ENCODE assay signal across 21 cellular contexts in the genomic region with DNA sequence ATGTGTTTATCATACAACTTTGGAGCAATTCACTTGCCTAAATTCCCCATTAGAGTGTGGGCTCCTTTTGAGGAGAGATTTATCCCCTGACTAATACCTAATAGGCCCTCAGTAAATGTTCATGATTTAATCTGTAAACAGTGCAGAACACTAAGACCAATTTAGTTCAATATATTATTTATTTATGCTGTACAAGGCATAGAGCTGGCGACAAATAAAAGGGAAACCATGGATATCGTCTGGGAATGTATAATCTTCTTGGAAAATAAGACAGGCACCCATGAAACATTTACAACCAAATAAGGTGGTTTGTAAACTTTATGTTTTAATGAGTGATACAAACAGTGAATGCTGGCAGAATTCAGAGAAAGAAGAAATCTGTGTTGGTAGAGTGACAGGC.
DNase-seq lines count a peak whose midpoint lies in the region; ATAC-seq and TF ChIP-seq lines count a peak whose summit lies in the region.
"Had no signal": no experiment of that assay in that cellular context is flagged by ENCODE, and none has a peak within 500 bp of the region (broad histone marks: within the 10 kb centered on the region; RNA-seq: fewer than 3 reads in every experiment).

No MANE protein-coding gene starts in this region.

- no peak for ATAC-seq in HG02678 (IDR thresholded peaks at IDR 0.05; ENCODE audit: unreplicated experiment)
- ATAC-seq: GM12878, HCT116 had no signal

- peaks cover 35% of the 10 kb centered on the region for H3K4me1 Mint-ChIP-seq in neural crest cell
- H3K4me1 Mint-ChIP-seq: B cell; CD8-positive, alpha-beta memory T cell; H9 had no signal

- H3K4me3 Mint-ChIP-seq in neural crest cell = no peak overlapping the region
- H3K4me3 Mint-ChIP-seq: B cell; CD14-positive monocyte; CD4-positive, alpha-beta T cell; CD8-positive, alpha-beta memory T cell; H9 had no signal

- H3K27me3 Mint-ChIP-seq in neural crest cell (ENCODE audit: low read depth) = no peaks in the 10 kb centered on the region
- H3K27me3 Mint-ChIP-seq: CD8-positive, alpha-beta memory T cell had no signal

- H3K9me3 Mint-ChIP-seq in neural crest cell = peaks cover 3% of the 10 kb centered on the region
- H3K9me3 Mint-ChIP-seq: CD4-positive, alpha-beta T cell; CD8-positive, alpha-beta memory T cell had no signal

- H3K27ac ChIP-seq in C4-2B = peak overlapping the region; percentile 92; the same call in 1 of the 2 replicates
- H3K27ac ChIP-seq in VCaP = peak overlapping the region; percentile 91
- H3K27ac ChIP-seq: 22Rv1, BLaER1, GM23248 had no signal

- peaks cover 18% of the 10 kb centered on the region for H3K36me3 Mint-ChIP-seq in neural crest cell (ENCODE audit: low read depth)
- H3K36me3 Mint-ChIP-seq: CD14-positive monocyte; CD8-positive, alpha-beta memory T cell had no signal

- DNase-seq in neural crest cell (ENCODE audit: low read depth, low spot score) (no peak), retinal pigment epithelial cell (ENCODE audit: low read depth) (peak; percentile 11), Kasumi-1 (lab: John Stamatoyannopoulos, UW) (no peak), cerebellar cortex (ENCODE audit: low spot score) (no peak)
- DNase-seq: CD4-positive, alpha-beta T cell; CD8-positive, alpha-beta memory T cell; DMS 273 treated with DMSO at 0.1 percent for 48 hours; DMS79; EL; GDM1; GM23248; H9 had no signal

- no peak overlapping the region for H3K4me3 ChIP-seq in retinal pigment epithelial cell (ENCODE audit: low read length)
- H3K4me3 ChIP-seq: BLaER1, GM12878, GM23248 had no signal

- no peak for TF ChIP-seq CTCF in C4-2B (conservative IDR thresholded peaks at IDR 0.05)
- no peak for TF ChIP-seq CTCF in VCaP (conservative IDR thresholded peaks at IDR 0.05)
- no peak for TF ChIP-seq CTCF in neural crest cell (conservative IDR thresholded peaks at IDR 0.05)
- no peak for TF ChIP-seq CTCF in retinal pigment epithelial cell (conservative IDR thresholded peaks at IDR 0.05; ENCODE audit: low read depth, low read length)

- H3K27ac Mint-ChIP-seq in neural crest cell (ENCODE audit: unreplicated experiment) = peak overlapping the region; percentile 61
- H3K27ac Mint-ChIP-seq: B cell; CD14-positive monocyte; CD4-positive, alpha-beta T cell; CD8-positive, alpha-beta memory T cell; H9 had no signal
